24 cellular contexts compared by ENCODE assay signal in the genomic region with DNA sequence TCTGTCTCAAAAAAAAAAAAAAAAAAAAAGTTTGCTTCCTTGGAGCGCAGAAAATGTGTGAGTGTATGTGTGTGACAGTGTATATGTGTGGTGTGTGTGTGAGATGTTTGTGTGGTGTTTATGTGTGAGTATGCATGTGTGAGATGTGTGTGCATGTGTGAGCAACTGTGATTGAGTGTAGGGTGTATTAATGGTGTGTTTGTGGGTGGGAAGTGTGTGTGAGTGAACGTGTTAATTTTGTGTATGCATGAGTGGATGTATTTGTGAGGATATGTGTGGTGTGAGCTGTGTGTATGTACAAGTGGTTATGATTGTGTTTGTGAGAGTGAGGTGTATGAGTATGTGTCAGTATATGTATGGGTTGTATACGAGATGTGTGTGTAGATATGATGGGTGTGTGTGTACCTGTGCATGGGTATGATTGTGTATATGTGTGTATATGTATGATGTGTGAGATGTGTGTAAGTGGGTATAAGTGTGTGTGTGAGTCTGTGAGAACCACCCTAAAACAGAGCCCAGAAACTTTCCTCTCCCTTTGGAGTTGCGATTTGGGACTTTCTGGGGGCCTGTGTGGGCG. TPM values are rescaled to one million over a fixed set of nuclear protein-coding genes. Genes with fewer than 3 reads are reported as not detected.
"Had no signal": no experiment of that assay in that cellular context is flagged by ENCODE, and none has a peak within 500 bp of the region (broad histone marks: within the 10 kb centered on the region; RNA-seq: fewer than 3 reads in every experiment).

No MANE protein-coding gene starts in this region.

- H3K4me1 ChIP-seq: gastrocnemius medialis, testis, tibial artery, uterus had no signal

- H3K4me1 Mint-ChIP-seq: memory B cell; natural killer cell; stimulated activated effector memory CD8-positive, alpha-beta T cell treated with anti-CD3 and anti-CD28 coated beads, Interleukin-12 subunit alpha, Interleukin-12 subunit beta, amount 100 ng/mL, for 72 hours had no signal

- H3K36me3 Mint-ChIP-seq: memory B cell; natural killer cell; stimulated activated effector memory CD8-positive, alpha-beta T cell treated with anti-CD3 and anti-CD28 coated beads, Interleukin-12 subunit alpha, Interleukin-12 subunit beta, amount 100 ng/mL, for 72 hours had no signal

- DNase-seq: dorsolateral prefrontal cortex; effector CD4-positive, alpha-beta T cell; foreskin fibroblast; gastrocnemius medialis; head of caudate nucleus; kidney; natural killer cell; occipital lobe; ovary; stimulated activated CD4-positive, alpha-beta T cell treated with anti-CD3 and anti-CD28 coated beads, Interleukin-2, amount 100 ng/mL, for 24 hours; stimulated activated CD4-positive, alpha-beta T cell treated with anti-CD3 and anti-CD28 coated beads, Interleukin-4, amount 100 ng/mL, for 24 hours; stimulated activated naive CD8-positive, alpha-beta T cell treated with anti-CD3 and anti-CD28 coated beads, Interleukin-15, Interleukin-2, amounts not matched to agents 100 U/mL and 50 U/mL, for 24 hours; substantia nigra; testis; tibial artery; upper lobe of left lung; uterus had no signal

- H3K36me3 ChIP-seq: gastrocnemius medialis, ovary, tibial artery, upper lobe of left lung, uterus had no signal

- H3K9me3 ChIP-seq: gastrocnemius medialis, ovary, testis, tibial artery, upper lobe of left lung, uterus had no signal

- H3K4me3 Mint-ChIP-seq: memory B cell; natural killer cell; stimulated activated effector memory CD8-positive, alpha-beta T cell treated with anti-CD3 and anti-CD28 coated beads, Interleukin-12 subunit alpha, Interleukin-12 subunit beta, amount 100 ng/mL, for 72 hours had no signal

- H3K27ac ChIP-seq: dorsolateral prefrontal cortex, gastrocnemius medialis, ovary, testis, tibial artery, upper lobe of left lung, uterus had no signal

- FAIRE-seq: colon, kidney had no signal

- H3K27me3 ChIP-seq: dorsolateral prefrontal cortex, gastrocnemius medialis, ovary, testis, tibial artery, upper lobe of left lung, uterus had no signal

- ATAC-seq: gastrocnemius medialis; left lobe of liver; sciatic nerve; stimulated activated effector memory CD8-positive, alpha-beta T cell treated with anti-CD3 and anti-CD28 coated beads, Interleukin-12 subunit alpha, Interleukin-12 subunit beta, amount 100 ng/mL, for 72 hours; stimulated activated naive CD8-positive, alpha-beta T cell treated with anti-CD3 and anti-CD28 coated beads, Interleukin-15, Interleukin-2, amounts not matched to agents 100 U/mL and 50 U/mL, for 24 hours had no signal

- H3K27ac Mint-ChIP-seq: memory B cell; natural killer cell; stimulated activated effector memory CD8-positive, alpha-beta T cell treated with anti-CD3 and anti-CD28 coated beads, Interleukin-12 subunit alpha, Interleukin-12 subunit beta, amount 100 ng/mL, for 72 hours had no signal

- H3K4me3 ChIP-seq: dorsolateral prefrontal cortex, gastrocnemius medialis, lung, ovary, testis, tibial artery, upper lobe of left lung, uterus had no signal

- H3K9me3 Mint-ChIP-seq: natural killer cell; stimulated activated effector memory CD8-positive, alpha-beta T cell treated with anti-CD3 and anti-CD28 coated beads, Interleukin-12 subunit alpha, Interleukin-12 subunit beta, amount 100 ng/mL, for 72 hours had no signal

RNA-seq across cellular contexts. Expression of gene ETV4, which starts 22.5 kb away (rescaled TPM):
- total RNA-seq: mononuclear cell, natural killer cell had no signal
